ENCODE assay signal across 6 cellular contexts in the genomic region with DNA sequence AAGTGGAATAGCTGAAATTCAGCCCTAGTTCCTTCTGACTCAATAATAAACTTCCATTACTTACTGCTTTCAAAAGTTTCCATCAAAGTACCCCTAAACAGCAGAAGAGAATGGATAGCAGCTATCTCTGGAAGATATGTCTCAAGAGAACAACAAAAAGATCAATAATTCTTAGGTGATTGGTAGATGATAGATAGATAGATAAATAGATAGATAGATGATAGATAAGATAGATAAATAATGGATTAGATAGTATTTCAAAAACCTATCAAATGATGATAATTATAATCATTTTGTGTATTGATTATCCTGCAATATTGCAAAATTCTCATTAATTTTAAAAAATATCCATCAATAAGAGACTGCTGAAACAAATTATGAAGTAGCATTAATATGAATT.
"Had no signal": no experiment of that assay in that cellular context is flagged by ENCODE, and none has a peak within 500 bp of the region (broad histone marks: within the 10 kb centered on the region; RNA-seq: fewer than 3 reads in every experiment).

No MANE protein-coding gene starts in this region.

- H3K9me3 Mint-ChIP-seq: IgD-negative memory B cell had no signal

- DNase-seq: IMR-90, KBM-7, KG1 had no signal

- H3K36me3 Mint-ChIP-seq: IgD-negative memory B cell had no signal

- FAIRE-seq: HepG2, HTR-8/SVneo had no signal

- ATAC-seq: HepG2 had no signal

- H3K27ac Mint-ChIP-seq: IgD-negative memory B cell had no signal

- H3K4me3 Mint-ChIP-seq: IgD-negative memory B cell had no signal
